ENCODE assay signal across 1 cellular context in genomic region chr3:53617893-53618523, GRCh38.
TF ChIP-seq lines count a peak whose summit lies in the region.

No MANE protein-coding gene starts in this region.

TF ChIP-seq in H1, 55 proteins besides CTCF, POLR2A, EP300 and RAD21 (continued from another document):
- TF ChIP-seq, protein P1, sequence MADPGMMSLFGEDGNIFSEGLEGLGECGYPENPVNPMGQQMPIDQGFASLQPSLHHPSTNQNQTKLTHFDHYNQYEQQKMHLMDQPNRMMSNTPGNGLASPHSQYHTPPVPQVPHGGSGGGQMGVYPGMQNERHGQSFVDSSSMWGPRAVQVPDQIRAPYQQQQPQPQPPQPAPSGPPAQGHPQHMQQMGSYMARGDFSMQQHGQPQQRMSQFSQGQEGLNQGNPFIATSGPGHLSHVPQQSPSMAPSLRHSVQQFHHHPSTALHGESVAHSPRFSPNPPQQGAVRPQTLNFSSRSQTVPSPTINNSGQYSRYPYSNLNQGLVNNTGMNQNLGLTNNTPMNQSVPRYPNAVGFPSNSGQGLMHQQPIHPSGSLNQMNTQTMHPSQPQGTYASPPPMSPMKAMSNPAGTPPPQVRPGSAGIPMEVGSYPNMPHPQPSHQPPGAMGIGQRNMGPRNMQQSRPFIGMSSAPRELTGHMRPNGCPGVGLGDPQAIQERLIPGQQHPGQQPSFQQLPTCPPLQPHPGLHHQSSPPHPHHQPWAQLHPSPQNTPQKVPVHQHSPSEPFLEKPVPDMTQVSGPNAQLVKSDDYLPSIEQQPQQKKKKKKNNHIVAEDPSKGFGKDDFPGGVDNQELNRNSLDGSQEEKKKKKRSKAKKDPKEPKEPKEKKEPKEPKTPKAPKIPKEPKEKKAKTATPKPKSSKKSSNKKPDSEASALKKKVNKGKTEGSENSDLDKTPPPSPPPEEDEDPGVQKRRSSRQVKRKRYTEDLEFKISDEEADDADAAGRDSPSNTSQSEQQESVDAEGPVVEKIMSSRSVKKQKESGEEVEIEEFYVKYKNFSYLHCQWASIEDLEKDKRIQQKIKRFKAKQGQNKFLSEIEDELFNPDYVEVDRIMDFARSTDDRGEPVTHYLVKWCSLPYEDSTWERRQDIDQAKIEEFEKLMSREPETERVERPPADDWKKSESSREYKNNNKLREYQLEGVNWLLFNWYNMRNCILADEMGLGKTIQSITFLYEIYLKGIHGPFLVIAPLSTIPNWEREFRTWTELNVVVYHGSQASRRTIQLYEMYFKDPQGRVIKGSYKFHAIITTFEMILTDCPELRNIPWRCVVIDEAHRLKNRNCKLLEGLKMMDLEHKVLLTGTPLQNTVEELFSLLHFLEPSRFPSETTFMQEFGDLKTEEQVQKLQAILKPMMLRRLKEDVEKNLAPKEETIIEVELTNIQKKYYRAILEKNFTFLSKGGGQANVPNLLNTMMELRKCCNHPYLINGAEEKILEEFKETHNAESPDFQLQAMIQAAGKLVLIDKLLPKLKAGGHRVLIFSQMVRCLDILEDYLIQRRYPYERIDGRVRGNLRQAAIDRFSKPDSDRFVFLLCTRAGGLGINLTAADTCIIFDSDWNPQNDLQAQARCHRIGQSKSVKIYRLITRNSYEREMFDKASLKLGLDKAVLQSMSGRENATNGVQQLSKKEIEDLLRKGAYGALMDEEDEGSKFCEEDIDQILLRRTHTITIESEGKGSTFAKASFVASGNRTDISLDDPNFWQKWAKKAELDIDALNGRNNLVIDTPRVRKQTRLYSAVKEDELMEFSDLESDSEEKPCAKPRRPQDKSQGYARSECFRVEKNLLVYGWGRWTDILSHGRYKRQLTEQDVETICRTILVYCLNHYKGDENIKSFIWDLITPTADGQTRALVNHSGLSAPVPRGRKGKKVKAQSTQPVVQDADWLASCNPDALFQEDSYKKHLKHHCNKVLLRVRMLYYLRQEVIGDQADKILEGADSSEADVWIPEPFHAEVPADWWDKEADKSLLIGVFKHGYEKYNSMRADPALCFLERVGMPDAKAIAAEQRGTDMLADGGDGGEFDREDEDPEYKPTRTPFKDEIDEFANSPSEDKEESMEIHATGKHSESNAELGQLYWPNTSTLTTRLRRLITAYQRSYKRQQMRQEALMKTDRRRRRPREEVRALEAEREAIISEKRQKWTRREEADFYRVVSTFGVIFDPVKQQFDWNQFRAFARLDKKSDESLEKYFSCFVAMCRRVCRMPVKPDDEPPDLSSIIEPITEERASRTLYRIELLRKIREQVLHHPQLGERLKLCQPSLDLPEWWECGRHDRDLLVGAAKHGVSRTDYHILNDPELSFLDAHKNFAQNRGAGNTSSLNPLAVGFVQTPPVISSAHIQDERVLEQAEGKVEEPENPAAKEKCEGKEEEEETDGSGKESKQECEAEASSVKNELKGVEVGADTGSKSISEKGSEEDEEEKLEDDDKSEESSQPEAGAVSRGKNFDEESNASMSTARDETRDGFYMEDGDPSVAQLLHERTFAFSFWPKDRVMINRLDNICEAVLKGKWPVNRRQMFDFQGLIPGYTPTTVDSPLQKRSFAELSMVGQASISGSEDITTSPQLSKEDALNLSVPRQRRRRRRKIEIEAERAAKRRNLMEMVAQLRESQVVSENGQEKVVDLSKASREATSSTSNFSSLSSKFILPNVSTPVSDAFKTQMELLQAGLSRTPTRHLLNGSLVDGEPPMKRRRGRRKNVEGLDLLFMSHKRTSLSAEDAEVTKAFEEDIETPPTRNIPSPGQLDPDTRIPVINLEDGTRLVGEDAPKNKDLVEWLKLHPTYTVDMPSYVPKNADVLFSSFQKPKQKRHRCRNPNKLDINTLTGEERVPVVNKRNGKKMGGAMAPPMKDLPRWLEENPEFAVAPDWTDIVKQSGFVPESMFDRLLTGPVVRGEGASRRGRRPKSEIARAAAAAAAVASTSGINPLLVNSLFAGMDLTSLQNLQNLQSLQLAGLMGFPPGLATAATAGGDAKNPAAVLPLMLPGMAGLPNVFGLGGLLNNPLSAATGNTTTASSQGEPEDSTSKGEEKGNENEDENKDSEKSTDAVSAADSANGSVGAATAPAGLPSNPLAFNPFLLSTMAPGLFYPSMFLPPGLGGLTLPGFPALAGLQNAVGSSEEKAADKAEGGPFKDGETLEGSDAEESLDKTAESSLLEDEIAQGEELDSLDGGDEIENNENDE (IDR thresholded peaks at IDR 0.05; ENCODE audit: insufficient replicate concordance, low read length), result no peak
- TF ChIP-seq SP2 (IDR thresholded peaks at IDR 0.05; ENCODE audit: low read length) (no peak), POLR2AphosphoS5 (IDR thresholded peaks at IDR 0.05; ENCODE audit: low read depth, low read length) (no peak), NRF1 (IDR thresholded peaks at IDR 0.05; ENCODE audit: low read depth, low read length) (no peak), KDM4A (IDR thresholded peaks at IDR 0.05; ENCODE audit: low read depth, low read length, severe bottlenecking) (no peak), BACH1 (IDR thresholded peaks at IDR 0.05; ENCODE audit: low read length) (no peak), FOSL1 (IDR thresholded peaks at IDR 0.05; ENCODE audit: insufficient read depth, low read depth, low read length) (no peak), HDAC2 (IDR thresholded peaks at IDR 0.05; ENCODE audit: borderline replicate concordance in 1 of 2, low read depth in 2 of 2, low read length in 2 of 2) (no peak), CBX5 (IDR thresholded peaks at IDR 0.05; ENCODE audit: low read depth, low read length) (no peak), RBBP5 (IDR thresholded peaks at IDR 0.05; ENCODE audit: borderline replicate concordance, low read depth, low read length) (no peak), YY1 (IDR thresholded peaks at IDR 0.05; ENCODE audit: low read depth, low read length) (no peak), SAP30 (IDR thresholded peaks at IDR 0.05; ENCODE audit: insufficient read depth, insufficient replicate concordance, low read length) (no peak), KDM1A (IDR thresholded peaks at IDR 0.05; ENCODE audit: borderline replicate concordance, low read length) (no peak), BRCA1 (IDR thresholded peaks at IDR 0.05; ENCODE audit: low read depth, low read length) (no peak), ATF2 (IDR thresholded peaks at IDR 0.05; ENCODE audit: low read length) (no peak), CBX8 (IDR thresholded peaks at IDR 0.05; ENCODE audit: borderline replicate concordance, low read depth, low read length) (no peak)
- TF ChIP-seq, protein P2, sequence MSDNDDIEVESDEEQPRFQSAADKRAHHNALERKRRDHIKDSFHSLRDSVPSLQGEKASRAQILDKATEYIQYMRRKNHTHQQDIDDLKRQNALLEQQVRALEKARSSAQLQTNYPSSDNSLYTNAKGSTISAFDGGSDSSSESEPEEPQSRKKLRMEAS (IDR thresholded peaks at IDR 0.05), result no peak
